ENCODE assay signal across 1 cellular context in the genomic region with DNA sequence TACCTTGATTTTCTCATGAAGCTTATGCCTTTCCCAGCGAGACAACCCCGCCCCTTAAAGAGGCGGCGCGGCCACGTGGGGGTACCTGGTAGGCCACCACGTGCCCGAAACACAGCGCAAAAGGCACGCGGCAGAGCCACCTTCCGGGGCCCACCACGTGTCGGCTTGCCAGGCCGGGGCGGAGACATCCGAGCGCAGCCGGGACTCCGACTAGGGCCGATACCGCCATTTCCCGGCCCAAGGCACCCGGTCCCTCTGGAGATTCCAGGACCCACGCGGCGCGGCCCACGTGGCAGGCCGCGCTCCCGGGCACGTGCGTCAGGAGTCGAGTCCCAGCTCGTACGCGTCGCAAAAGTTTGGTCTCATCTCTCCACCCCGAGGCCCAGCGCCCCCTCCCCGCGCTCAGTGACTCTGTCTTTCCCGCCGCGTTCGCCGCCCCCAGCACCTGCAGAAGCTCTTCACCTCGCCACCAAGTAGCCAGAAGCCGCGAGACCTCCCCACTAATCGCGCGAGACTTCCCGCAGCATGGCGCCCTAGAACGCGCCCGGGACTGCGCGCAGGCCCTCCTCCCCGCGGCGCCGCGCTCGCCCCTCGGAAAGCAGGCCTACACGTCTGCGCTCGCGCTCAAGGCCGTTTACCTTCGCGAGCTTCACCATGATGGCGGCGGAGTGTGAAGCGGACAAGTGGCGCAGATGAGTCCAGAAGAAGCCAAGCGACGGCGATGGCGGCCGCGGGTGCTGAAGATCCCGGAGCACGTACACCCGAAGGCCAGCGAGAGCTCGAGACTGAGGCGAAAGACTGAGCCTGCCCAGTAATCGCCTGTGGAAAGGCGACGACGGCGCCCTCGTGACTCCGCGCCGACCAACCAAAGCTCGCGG.
A peak's percentile ranks its signal among the peaks of the same experiment; 100 is the strongest.
TF ChIP-seq lines count a peak whose summit lies in the region.

A gene with protein sequence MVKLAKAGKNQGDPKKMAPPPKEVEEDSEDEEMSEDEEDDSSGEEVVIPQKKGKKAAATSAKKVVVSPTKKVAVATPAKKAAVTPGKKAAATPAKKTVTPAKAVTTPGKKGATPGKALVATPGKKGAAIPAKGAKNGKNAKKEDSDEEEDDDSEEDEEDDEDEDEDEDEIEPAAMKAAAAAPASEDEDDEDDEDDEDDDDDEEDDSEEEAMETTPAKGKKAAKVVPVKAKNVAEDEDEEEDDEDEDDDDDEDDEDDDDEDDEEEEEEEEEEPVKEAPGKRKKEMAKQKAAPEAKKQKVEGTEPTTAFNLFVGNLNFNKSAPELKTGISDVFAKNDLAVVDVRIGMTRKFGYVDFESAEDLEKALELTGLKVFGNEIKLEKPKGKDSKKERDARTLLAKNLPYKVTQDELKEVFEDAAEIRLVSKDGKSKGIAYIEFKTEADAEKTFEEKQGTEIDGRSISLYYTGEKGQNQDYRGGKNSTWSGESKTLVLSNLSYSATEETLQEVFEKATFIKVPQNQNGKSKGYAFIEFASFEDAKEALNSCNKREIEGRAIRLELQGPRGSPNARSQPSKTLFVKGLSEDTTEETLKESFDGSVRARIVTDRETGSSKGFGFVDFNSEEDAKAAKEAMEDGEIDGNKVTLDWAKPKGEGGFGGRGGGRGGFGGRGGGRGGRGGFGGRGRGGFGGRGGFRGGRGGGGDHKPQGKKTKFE (minus strand): TSS at position 787 of the 878 bp plus-strand sequence. CDS start 131 bp downstream, at position 656.

TF ChIP-seq in GM12878, 131 proteins besides CTCF, POLR2A, EP300 and RAD21 (continued from another document and continues in another):
- TF ChIP-seq, protein P1, sequence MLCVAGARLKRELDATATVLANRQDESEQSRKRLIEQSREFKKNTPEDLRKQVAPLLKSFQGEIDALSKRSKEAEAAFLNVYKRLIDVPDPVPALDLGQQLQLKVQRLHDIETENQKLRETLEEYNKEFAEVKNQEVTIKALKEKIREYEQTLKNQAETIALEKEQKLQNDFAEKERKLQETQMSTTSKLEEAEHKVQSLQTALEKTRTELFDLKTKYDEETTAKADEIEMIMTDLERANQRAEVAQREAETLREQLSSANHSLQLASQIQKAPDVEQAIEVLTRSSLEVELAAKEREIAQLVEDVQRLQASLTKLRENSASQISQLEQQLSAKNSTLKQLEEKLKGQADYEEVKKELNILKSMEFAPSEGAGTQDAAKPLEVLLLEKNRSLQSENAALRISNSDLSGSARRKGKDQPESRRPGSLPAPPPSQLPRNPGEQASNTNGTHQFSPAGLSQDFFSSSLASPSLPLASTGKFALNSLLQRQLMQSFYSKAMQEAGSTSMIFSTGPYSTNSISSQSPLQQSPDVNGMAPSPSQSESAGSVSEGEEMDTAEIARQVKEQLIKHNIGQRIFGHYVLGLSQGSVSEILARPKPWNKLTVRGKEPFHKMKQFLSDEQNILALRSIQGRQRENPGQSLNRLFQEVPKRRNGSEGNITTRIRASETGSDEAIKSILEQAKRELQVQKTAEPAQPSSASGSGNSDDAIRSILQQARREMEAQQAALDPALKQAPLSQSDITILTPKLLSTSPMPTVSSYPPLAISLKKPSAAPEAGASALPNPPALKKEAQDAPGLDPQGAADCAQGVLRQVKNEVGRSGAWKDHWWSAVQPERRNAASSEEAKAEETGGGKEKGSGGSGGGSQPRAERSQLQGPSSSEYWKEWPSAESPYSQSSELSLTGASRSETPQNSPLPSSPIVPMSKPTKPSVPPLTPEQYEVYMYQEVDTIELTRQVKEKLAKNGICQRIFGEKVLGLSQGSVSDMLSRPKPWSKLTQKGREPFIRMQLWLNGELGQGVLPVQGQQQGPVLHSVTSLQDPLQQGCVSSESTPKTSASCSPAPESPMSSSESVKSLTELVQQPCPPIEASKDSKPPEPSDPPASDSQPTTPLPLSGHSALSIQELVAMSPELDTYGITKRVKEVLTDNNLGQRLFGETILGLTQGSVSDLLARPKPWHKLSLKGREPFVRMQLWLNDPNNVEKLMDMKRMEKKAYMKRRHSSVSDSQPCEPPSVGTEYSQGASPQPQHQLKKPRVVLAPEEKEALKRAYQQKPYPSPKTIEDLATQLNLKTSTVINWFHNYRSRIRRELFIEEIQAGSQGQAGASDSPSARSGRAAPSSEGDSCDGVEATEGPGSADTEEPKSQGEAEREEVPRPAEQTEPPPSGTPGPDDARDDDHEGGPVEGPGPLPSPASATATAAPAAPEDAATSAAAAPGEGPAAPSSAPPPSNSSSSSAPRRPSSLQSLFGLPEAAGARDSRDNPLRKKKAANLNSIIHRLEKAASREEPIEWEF (IDR thresholded peaks at IDR 0.05; ENCODE audit: insufficient replicate concordance, low read depth, low read length), result no peak
- TF ChIP-seq PAX8 (IDR thresholded peaks at IDR 0.05) (no peak), HDAC6 (IDR thresholded peaks at IDR 0.05; ENCODE audit: unreplicated experiment) (peak; percentile 49), TAF1 (IDR thresholded peaks at IDR 0.05; ENCODE audit: borderline replicate concordance, low read depth, low read length) (peak; percentile 98), ZNF622 (IDR thresholded peaks at IDR 0.05) (no peak), SUZ12 (IDR thresholded peaks at IDR 0.05; ENCODE audit: unreplicated experiment) (no peak), MEF2B (IDR thresholded peaks at IDR 0.05; ENCODE audit: partially characterized antibody, poor library complexity, severe bottlenecking) (no peak), BMI1 (IDR thresholded peaks at IDR 0.05; ENCODE audit: borderline replicate concordance) (no peak), PML (IDR thresholded peaks at IDR 0.05; ENCODE audit: low read length) (peak; percentile 99), MTA3 (IDR thresholded peaks at IDR 0.05; ENCODE audit: borderline replicate concordance, low read length) (no peak), CREM (IDR thresholded peaks at IDR 0.05; ENCODE audit: low read depth) (peak; percentile 68), NFIC (IDR thresholded peaks at IDR 0.05; ENCODE audit: low read depth, low read length) (no peak), SPI1 (IDR thresholded peaks at IDR 0.05; ENCODE audit: borderline replicate concordance, insufficient read depth, low read depth, low read length) (no peak), NBN (IDR thresholded peaks at IDR 0.05) (peak; percentile 80), BACH1 (IDR thresholded peaks at IDR 0.05; ENCODE audit: borderline replicate concordance) (peak; percentile 77), ZNF274 (IDR thresholded peaks at IDR 0.05; ENCODE audit: insufficient read depth, insufficient read length) (no peak), JUNB (IDR thresholded peaks at IDR 0.05) (no peak), IRF4 (IDR thresholded peaks at IDR 0.05; ENCODE audit: low read depth, low read length) (no peak), SMC3 (IDR thresholded peaks at IDR 0.05; ENCODE audit: borderline replicate concordance, low read length) (no peak)
- TF ChIP-seq, protein P2, sequence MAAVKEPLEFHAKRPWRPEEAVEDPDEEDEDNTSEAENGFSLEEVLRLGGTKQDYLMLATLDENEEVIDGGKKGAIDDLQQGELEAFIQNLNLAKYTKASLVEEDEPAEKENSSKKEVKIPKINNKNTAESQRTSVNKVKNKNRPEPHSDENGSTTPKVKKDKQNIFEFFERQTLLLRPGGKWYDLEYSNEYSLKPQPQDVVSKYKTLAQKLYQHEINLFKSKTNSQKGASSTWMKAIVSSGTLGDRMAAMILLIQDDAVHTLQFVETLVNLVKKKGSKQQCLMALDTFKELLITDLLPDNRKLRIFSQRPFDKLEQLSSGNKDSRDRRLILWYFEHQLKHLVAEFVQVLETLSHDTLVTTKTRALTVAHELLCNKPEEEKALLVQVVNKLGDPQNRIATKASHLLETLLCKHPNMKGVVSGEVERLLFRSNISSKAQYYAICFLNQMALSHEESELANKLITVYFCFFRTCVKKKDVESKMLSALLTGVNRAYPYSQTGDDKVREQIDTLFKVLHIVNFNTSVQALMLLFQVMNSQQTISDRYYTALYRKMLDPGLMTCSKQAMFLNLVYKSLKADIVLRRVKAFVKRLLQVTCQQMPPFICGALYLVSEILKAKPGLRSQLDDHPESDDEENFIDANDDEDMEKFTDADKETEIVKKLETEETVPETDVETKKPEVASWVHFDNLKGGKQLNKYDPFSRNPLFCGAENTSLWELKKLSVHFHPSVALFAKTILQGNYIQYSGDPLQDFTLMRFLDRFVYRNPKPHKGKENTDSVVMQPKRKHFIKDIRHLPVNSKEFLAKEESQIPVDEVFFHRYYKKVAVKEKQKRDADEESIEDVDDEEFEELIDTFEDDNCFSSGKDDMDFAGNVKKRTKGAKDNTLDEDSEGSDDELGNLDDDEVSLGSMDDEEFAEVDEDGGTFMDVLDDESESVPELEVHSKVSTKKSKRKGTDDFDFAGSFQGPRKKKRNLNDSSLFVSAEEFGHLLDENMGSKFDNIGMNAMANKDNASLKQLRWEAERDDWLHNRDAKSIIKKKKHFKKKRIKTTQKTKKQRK (IDR thresholded peaks at IDR 0.05; ENCODE audit: low read depth, low read length), result no peak
- TF ChIP-seq, protein P3, sequence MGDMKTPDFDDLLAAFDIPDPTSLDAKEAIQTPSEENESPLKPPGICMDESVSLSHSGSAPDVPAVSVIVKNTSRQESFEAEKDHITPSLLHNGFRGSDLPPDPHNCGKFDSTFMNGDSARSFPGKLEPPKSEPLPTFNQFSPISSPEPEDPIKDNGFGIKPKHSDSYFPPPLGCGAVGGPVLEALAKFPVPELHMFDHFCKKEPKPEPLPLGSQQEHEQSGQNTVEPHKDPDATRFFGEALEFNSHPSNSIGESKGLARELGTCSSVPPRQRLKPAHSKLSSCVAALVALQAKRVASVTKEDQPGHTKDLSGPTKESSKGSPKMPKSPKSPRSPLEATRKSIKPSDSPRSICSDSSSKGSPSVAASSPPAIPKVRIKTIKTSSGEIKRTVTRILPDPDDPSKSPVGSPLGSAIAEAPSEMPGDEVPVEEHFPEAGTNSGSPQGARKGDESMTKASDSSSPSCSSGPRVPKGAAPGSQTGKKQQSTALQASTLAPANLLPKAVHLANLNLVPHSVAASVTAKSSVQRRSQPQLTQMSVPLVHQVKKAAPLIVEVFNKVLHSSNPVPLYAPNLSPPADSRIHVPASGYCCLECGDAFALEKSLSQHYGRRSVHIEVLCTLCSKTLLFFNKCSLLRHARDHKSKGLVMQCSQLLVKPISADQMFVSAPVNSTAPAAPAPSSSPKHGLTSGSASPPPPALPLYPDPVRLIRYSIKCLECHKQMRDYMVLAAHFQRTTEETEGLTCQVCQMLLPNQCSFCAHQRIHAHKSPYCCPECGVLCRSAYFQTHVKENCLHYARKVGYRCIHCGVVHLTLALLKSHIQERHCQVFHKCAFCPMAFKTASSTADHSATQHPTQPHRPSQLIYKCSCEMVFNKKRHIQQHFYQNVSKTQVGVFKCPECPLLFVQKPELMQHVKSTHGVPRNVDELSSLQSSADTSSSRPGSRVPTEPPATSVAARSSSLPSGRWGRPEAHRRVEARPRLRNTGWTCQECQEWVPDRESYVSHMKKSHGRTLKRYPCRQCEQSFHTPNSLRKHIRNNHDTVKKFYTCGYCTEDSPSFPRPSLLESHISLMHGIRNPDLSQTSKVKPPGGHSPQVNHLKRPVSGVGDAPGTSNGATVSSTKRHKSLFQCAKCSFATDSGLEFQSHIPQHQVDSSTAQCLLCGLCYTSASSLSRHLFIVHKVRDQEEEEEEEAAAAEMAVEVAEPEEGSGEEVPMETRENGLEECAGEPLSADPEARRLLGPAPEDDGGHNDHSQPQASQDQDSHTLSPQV (IDR thresholded peaks at IDR 0.05), result no peak
- TF ChIP-seq, protein P4, sequence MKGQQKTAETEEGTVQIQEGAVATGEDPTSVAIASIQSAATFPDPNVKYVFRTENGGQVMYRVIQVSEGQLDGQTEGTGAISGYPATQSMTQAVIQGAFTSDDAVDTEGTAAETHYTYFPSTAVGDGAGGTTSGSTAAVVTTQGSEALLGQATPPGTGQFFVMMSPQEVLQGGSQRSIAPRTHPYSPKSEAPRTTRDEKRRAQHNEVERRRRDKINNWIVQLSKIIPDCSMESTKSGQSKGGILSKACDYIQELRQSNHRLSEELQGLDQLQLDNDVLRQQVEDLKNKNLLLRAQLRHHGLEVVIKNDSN (IDR thresholded peaks at IDR 0.05; ENCODE audit: borderline replicate concordance, extremely low read length, insufficient read depth, low read depth, low read length), result peak; percentile 95
- TF ChIP-seq, protein P5, sequence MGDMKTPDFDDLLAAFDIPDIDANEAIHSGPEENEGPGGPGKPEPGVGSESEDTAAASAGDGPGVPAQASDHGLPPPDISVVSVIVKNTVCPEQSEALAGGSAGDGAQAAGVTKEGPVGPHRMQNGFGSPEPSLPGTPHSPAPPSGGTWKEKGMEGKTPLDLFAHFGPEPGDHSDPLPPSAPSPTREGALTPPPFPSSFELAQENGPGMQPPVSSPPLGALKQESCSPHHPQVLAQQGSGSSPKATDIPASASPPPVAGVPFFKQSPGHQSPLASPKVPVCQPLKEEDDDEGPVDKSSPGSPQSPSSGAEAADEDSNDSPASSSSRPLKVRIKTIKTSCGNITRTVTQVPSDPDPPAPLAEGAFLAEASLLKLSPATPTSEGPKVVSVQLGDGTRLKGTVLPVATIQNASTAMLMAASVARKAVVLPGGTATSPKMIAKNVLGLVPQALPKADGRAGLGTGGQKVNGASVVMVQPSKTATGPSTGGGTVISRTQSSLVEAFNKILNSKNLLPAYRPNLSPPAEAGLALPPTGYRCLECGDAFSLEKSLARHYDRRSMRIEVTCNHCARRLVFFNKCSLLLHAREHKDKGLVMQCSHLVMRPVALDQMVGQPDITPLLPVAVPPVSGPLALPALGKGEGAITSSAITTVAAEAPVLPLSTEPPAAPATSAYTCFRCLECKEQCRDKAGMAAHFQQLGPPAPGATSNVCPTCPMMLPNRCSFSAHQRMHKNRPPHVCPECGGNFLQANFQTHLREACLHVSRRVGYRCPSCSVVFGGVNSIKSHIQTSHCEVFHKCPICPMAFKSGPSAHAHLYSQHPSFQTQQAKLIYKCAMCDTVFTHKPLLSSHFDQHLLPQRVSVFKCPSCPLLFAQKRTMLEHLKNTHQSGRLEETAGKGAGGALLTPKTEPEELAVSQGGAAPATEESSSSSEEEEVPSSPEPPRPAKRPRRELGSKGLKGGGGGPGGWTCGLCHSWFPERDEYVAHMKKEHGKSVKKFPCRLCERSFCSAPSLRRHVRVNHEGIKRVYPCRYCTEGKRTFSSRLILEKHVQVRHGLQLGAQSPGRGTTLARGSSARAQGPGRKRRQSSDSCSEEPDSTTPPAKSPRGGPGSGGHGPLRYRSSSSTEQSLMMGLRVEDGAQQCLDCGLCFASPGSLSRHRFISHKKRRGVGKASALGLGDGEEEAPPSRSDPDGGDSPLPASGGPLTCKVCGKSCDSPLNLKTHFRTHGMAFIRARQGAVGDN (IDR thresholded peaks at IDR 0.05), result peak; percentile 72
- TF ChIP-seq, protein P6, sequence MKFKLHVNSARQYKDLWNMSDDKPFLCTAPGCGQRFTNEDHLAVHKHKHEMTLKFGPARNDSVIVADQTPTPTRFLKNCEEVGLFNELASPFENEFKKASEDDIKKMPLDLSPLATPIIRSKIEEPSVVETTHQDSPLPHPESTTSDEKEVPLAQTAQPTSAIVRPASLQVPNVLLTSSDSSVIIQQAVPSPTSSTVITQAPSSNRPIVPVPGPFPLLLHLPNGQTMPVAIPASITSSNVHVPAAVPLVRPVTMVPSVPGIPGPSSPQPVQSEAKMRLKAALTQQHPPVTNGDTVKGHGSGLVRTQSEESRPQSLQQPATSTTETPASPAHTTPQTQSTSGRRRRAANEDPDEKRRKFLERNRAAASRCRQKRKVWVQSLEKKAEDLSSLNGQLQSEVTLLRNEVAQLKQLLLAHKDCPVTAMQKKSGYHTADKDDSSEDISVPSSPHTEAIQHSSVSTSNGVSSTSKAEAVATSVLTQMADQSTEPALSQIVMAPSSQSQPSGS (IDR thresholded peaks at IDR 0.05; ENCODE audit: low read length), result no peak
